In the genomic region with DNA sequence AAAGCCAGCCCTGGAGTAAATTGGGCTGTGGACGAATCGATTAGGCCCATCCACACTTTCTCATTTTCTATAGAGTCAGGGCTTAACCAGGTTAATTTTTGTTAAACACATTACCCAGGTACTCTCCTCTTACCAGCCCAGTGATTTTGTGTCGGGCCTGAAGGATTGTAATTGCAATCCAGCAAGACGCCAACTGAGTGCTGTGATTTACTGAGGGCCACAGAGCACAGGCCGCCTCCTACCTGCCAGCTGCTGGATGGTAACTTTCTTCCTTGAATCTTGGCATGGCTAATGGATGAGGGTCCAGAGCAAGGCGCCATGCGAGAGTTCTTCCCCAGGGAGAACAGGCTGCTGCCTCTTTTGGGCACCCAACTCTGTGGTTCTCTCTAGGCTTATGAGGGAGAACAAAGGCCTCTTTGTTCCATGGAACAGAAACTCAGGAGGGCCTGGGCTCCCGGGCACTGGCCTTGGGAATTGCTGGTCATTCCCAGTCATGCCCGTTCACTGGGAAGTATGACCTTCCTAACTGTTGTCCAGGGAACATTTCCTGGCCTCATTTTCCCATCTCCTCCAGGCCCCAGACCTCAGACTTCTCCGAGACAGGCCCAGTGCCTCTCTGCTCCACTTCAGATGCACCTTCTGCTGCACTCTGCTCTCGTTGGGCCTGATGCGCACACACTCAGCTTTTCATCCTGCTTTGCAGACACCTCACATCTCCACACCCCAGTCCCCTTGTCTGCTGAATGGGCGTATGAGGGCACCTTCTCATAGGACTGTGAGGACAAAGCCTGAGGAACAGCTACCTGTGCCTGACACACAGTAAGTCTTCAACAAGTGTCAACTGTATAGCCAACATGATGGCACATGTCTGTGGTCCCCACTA, we compare ENCODE assay signal across 1 cellular context.
TF ChIP-seq lines count a peak whose summit lies in the region.

No MANE protein-coding gene starts in this region.

TF ChIP-seq in H1, 55 proteins besides CTCF, POLR2A, EP300 and RAD21:
- TF ChIP-seq CTBP2 (IDR thresholded peaks at IDR 0.05; ENCODE audit: borderline replicate concordance, insufficient read depth, insufficient read length, low read length): no peak
- TF ChIP-seq MAFK (IDR thresholded peaks at IDR 0.05; ENCODE audit: low read depth, low read length): no peak
- no peak for TF ChIP-seq CREB1 (IDR thresholded peaks at IDR 0.05)
- TF ChIP-seq CBX8 (IDR thresholded peaks at IDR 0.05; ENCODE audit: borderline replicate concordance, low read depth, low read length): no peak
- TF ChIP-seq CHD1 (IDR thresholded peaks at IDR 0.05; ENCODE audit: low read depth, low read length): no peak
- TF ChIP-seq GABPA (IDR thresholded peaks at IDR 0.05; ENCODE audit: borderline replicate concordance, insufficient read depth, low read length): no peak
- TF ChIP-seq EZH2 (IDR thresholded peaks at IDR 0.05; ENCODE audit: low read depth, low read length, severe bottlenecking): no peak
- no peak for TF ChIP-seq SIN3A (conservative IDR thresholded peaks at IDR 0.05 in 1 of 2, IDR thresholded peaks at IDR 0.05 in 1 of 2; ENCODE audit: low read depth in 1 of 2, low read length in 2 of 2)
- no peak for TF ChIP-seq JUN (IDR thresholded peaks at IDR 0.05; ENCODE audit: low read depth, low read length)
- TF ChIP-seq, protein P1, sequence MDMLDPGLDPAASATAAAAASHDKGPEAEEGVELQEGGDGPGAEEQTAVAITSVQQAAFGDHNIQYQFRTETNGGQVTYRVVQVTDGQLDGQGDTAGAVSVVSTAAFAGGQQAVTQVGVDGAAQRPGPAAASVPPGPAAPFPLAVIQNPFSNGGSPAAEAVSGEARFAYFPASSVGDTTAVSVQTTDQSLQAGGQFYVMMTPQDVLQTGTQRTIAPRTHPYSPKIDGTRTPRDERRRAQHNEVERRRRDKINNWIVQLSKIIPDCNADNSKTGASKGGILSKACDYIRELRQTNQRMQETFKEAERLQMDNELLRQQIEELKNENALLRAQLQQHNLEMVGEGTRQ (IDR thresholded peaks at IDR 0.05; ENCODE audit: low read length): no peak
- no peak for TF ChIP-seq TBP (IDR thresholded peaks at IDR 0.05; ENCODE audit: low read depth, low read length)
- TF ChIP-seq TAF1 (IDR thresholded peaks at IDR 0.05; ENCODE audit: low read depth, low read length): no peak
TF ChIP-seq in H1: peak in this region for 0.
